1 cellular context compared by ENCODE assay signal in genomic region chr12:101407438-101408345, GRCh38.
TF ChIP-seq lines count a peak whose summit lies in the region.

Gene ARL1, minus strand, starts transcription at chr12:101407772. Its CDS starts 127 bp downstream, at chr12:101407645.

TF ChIP-seq in K562, 482 proteins besides CTCF, POLR2A, EP300 and RAD21 (continued from another document and continues in another):
- TF ChIP-seq GTF2B (IDR thresholded peaks at IDR 0.05; ENCODE audit: extremely low read depth, insufficient read length): no peak
- no peak for TF ChIP-seq MCM7 (IDR thresholded peaks at IDR 0.05)
- no peak for TF ChIP-seq ZNF277 (CRISPR knock-in tag; IDR thresholded peaks at IDR 0.05; ENCODE audit: borderline replicate concordance)
- TF ChIP-seq BCOR (IDR thresholded peaks at IDR 0.05): no peak; the same call in none of the 2 replicates
- no peak for TF ChIP-seq U2AF1 (optimal IDR thresholded peaks at IDR 0.05; ENCODE audit: low read depth, low read length)
- no peak for TF ChIP-seq IRF1 (CRISPR knock-in tag; IDR thresholded peaks at IDR 0.05; ENCODE audit: borderline replicate concordance)
- no peak for TF ChIP-seq NCOA2 (IDR thresholded peaks at IDR 0.05; ENCODE audit: partially characterized antibody in 2 of 2)
- no peak for TF ChIP-seq COPS2 (conservative IDR thresholded peaks at IDR 0.05)
- peak; percentile 44; the same call in 1 of the 2 replicates for TF ChIP-seq ELF1 (tag; IDR thresholded peaks at IDR 0.05)
- TF ChIP-seq THRA (IDR thresholded peaks at IDR 0.05): no peak
- TF ChIP-seq SMARCA4 (IDR thresholded peaks at IDR 0.05): peak; percentile 35
- 0 out of 2 replicates have a peak, but pooled peaks have one; percentile 62 for TF ChIP-seq BACH1 (tag; IDR thresholded peaks at IDR 0.05)
- peak; percentile 92 for TF ChIP-seq KDM5B (IDR thresholded peaks at IDR 0.05; ENCODE audit: insufficient replicate concordance, low read depth, low read length)
- no peak for TF ChIP-seq ZBTB43 (CRISPR knock-in tag; IDR thresholded peaks at IDR 0.05)
- peak; percentile 62 for TF ChIP-seq SIN3B (IDR thresholded peaks at IDR 0.05; ENCODE audit: low read depth)
- TF ChIP-seq, protein P1, sequence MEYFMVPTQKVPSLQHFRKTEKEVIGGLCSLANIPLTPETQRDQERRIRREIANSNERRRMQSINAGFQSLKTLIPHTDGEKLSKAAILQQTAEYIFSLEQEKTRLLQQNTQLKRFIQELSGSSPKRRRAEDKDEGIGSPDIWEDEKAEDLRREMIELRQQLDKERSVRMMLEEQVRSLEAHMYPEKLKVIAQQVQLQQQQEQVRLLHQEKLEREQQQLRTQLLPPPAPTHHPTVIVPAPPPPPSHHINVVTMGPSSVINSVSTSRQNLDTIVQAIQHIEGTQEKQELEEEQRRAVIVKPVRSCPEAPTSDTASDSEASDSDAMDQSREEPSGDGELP (CRISPR knock-in tag; IDR thresholded peaks at IDR 0.05; ENCODE audit: borderline replicate concordance): peak; percentile 98
- peak; percentile 3; the same call in 1 of the 2 replicates for TF ChIP-seq CHD2 (IDR thresholded peaks at IDR 0.05; ENCODE audit: low read depth, low read length)
- 0 out of 4 replicates have a peak, but pooled peaks of 1 of the 2 experiments have one; percentile 23 for TF ChIP-seq MLX (CRISPR knock-in tag; conservative IDR thresholded peaks at IDR 0.05)
- no peak for TF ChIP-seq RBM17 (IDR thresholded peaks at IDR 0.05; ENCODE audit: borderline replicate concordance, low read depth, low read length)
- TF ChIP-seq ZNF24 (IDR thresholded peaks at IDR 0.05): no peak
- TF ChIP-seq ZNF445 (CRISPR knock-in tag; IDR thresholded peaks at IDR 0.05; ENCODE audit: low read depth): no peak
- TF ChIP-seq ZNF124 (CRISPR knock-in tag; IDR thresholded peaks at IDR 0.05): no peak
- no peak for TF ChIP-seq NCOR1 (IDR thresholded peaks at IDR 0.05)
- no peak for TF ChIP-seq XRCC4 (IDR thresholded peaks at IDR 0.05; ENCODE audit: extremely low read depth, insufficient read depth, insufficient read length)
- no peak for TF ChIP-seq SMARCC2 (IDR thresholded peaks at IDR 0.05; ENCODE audit: low read depth)
- TF ChIP-seq MED1 (CRISPR knock-in tag; IDR thresholded peaks at IDR 0.05; ENCODE audit: borderline replicate concordance): no peak
- TF ChIP-seq, protein P2, sequence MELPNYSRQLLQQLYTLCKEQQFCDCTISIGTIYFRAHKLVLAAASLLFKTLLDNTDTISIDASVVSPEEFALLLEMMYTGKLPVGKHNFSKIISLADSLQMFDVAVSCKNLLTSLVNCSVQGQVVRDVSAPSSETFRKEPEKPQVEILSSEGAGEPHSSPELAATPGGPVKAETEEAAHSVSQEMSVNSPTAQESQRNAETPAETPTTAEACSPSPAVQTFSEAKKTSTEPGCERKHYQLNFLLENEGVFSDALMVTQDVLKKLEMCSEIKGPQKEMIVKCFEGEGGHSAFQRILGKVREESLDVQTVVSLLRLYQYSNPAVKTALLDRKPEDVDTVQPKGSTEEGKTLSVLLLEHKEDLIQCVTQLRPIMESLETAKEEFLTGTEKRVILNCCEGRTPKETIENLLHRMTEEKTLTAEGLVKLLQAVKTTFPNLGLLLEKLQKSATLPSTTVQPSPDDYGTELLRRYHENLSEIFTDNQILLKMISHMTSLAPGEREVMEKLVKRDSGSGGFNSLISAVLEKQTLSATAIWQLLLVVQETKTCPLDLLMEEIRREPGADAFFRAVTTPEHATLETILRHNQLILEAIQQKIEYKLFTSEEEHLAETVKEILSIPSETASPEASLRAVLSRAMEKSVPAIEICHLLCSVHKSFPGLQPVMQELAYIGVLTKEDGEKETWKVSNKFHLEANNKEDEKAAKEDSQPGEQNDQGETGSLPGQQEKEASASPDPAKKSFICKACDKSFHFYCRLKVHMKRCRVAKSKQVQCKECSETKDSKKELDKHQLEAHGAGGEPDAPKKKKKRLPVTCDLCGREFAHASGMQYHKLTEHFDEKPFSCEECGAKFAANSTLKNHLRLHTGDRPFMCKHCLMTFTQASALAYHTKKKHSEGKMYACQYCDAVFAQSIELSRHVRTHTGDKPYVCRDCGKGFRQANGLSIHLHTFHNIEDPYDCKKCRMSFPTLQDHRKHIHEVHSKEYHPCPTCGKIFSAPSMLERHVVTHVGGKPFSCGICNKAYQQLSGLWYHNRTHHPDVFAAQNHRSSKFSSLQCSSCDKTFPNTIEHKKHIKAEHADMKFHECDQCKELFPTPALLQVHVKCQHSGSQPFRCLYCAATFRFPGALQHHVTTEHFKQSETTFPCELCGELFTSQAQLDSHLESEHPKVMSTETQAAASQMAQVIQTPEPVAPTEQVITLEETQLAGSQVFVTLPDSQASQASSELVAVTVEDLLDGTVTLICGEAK (IDR thresholded peaks at IDR 0.05): no peak; the same call in none of the 2 replicates
- TF ChIP-seq, protein P2 (CRISPR knock-in tag; IDR thresholded peaks at IDR 0.05): no peak
- TF ChIP-seq EZH2 (IDR thresholded peaks at IDR 0.05; ENCODE audit: borderline replicate concordance, low read depth, low read length): no peak
- TF ChIP-seq ASH1L (IDR thresholded peaks at IDR 0.05; ENCODE audit: borderline replicate concordance, low read depth, partially characterized antibody): no peak
- TF ChIP-seq L3MBTL2 (IDR thresholded peaks at IDR 0.05): peak; percentile 86
- TF ChIP-seq TOE1 (IDR thresholded peaks at IDR 0.05; ENCODE audit: borderline replicate concordance): peak; percentile 76
- no peak for TF ChIP-seq TOE1 (CRISPR knock-in tag; IDR thresholded peaks at IDR 0.05; ENCODE audit: borderline replicate concordance, low read depth)
- TF ChIP-seq MTA1 (IDR thresholded peaks at IDR 0.05; ENCODE audit: borderline replicate concordance): peak; percentile 95
- TF ChIP-seq JUND (IDR thresholded peaks at IDR 0.05; ENCODE audit: borderline replicate concordance, low read depth, low read length): peak; percentile 64
- peak; percentile 66; the same call in 1 of the 3 replicates for TF ChIP-seq JUND (tag; IDR thresholded peaks at IDR 0.05; ENCODE audit: borderline replicate concordance, low read depth, low read length)
- TF ChIP-seq GMEB1 (CRISPR knock-in tag; IDR thresholded peaks at IDR 0.05): peak; percentile 73
- no peak for TF ChIP-seq RNF2 (IDR thresholded peaks at IDR 0.05)
- no peak for TF ChIP-seq CSDE1 (IDR thresholded peaks at IDR 0.05)
- TF ChIP-seq ATF1 (CRISPR knock-in tag; IDR thresholded peaks at IDR 0.05): peak; percentile 67
- TF ChIP-seq ATF1 (tag; IDR thresholded peaks at IDR 0.05): peak; percentile 97
- no peak for TF ChIP-seq ZC3H8 (IDR thresholded peaks at IDR 0.05)
- no peak for TF ChIP-seq PKNOX1 (IDR thresholded peaks at IDR 0.05)
